ENCODE assay signal across 10 cellular contexts in the genomic region with DNA sequence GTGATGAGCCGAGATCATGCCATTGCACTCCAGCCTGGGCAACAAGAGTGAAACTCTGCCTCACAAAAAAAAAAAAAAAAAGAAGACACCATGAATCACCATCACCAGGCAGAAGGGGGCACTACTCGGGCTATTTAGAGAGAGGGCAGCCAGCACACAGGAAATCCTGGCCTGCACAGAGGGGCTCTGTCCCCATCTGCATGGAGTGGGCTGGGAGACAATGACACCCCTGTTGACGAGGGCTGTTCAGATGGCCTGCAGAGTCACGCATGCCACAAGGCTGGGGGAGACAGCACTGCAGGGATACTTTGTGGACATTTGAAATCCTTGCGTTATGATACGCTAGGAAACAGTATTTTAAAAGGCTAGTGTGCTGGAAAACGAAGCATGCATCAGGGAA. TPM values are rescaled to one million over a fixed set of nuclear protein-coding genes. Genes with fewer than 3 reads are reported as not detected.
DNase-seq lines count a peak whose midpoint lies in the region; ATAC-seq, FAIRE-seq and TF ChIP-seq lines count a peak whose summit lies in the region.
"Had no signal": no experiment of that assay in that cellular context is flagged by ENCODE, and none has a peak within 500 bp of the region (broad histone marks: within the 10 kb centered on the region; RNA-seq: fewer than 3 reads in every experiment).

No MANE protein-coding gene starts in this region.

- in situ Hi-C loops in ACHN (cut with HindIII; ENCODE audit: low pct_ligation_motif_present, low pct_unique_long_range_greater_than_20kb, low sequenced_read_pairs) (no loop called here), K562 (cut with MboI) (no loop called here)

- no peak overlapping the region for H3K4me3 ChIP-seq in K562

- no peaks in the 10 kb centered on the region for H3K36me3 ChIP-seq in K562 (ENCODE audit: control insufficient read depth, insufficient read depth, low read length)

- H3K9me1 ChIP-seq in K562 (ENCODE audit: control insufficient read depth, insufficient read depth, low read length), result no peaks in the 10 kb centered on the region

- 0 out of 2 replicates have a peak, but pooled peaks cover 5% of the 10 kb centered on the region for H4K20me1 ChIP-seq in K562 (replicated peaks; ENCODE audit: control insufficient read depth, insufficient read depth, low read length)

- FAIRE-seq in K562 (lab: Jason Lieb, UNC), result no peak

- TF ChIP-seq RAD21 in K562 (CRISPR knock-in tag; conservative IDR thresholded peaks at IDR 0.05 in 1 of 2, IDR thresholded peaks at IDR 0.05 in 1 of 2), result peak in 1 of 2 experiments; percentile 36; a peak in 1 of 4 replicates

- peak; percentile 33 to 47 (median 33); a peak in 4 of 6 replicates for TF ChIP-seq CTCF in K562 (IDR thresholded peaks at IDR 0.05 in 2 of 3, conservative IDR thresholded peaks at IDR 0.05 in 1 of 3; ENCODE audit: insufficient read depth in 2 of 3, low read depth in 1 of 3, low read length in 3 of 3)

- H3K27ac ChIP-seq in K562 (ENCODE audit: extremely low read depth, low read depth, low read length), result no peak overlapping the region

- H3K9me3 ChIP-seq in K562 (replicated peaks; ENCODE audit: control insufficient read depth, insufficient read depth, low read depth, low read length), result no peaks in the 10 kb centered on the region

- intact Hi-C loops in K562 (cut with micrococcal nuclease), result loop anchor here (5.0 kb wide), 1 partner anchor 90 kb away; no protein-coding TSS in a partner anchor

- 24% methylated on average over 6 of the region's 7 CpGs for WGBS in K562 (ENCODE audit: insufficient coverage, low coverage, missing lambda C conversion rate)

- no peak for TF ChIP-seq EP300 in K562 (IDR thresholded peaks at IDR 0.05; ENCODE audit: low read length)

- no peak overlapping the region for H3K9ac ChIP-seq in K562 (ENCODE audit: insufficient read depth in 1 of 2, low read depth in 2 of 2, low read length in 2 of 2)

- CTCF ChIA-PET in K562 (lab: Yijun Ruan, JAX; ENCODE audit: low intra/inter-chr PET ratio), result interaction anchor here (0.6 kb wide), 2 partner anchors 89 to 207 kb away, joined by 3 to 4 read pairs; no protein-coding TSS in a partner anchor

- POLR2A ChIA-PET in K562 (lab: Yijun Ruan, JAX), result no interaction called here

- peaks cover 15 to 52% of the 10 kb centered on the region in 2 experiments for H3K27me3 ChIP-seq in K562 (ENCODE audit: control insufficient read depth in 2 of 2, insufficient read depth in 2 of 2, low read length in 2 of 2)

- no TSS peak for BruUV-seq in K562 (replicated peaks; lab: Mats Ljungman, UMichigan)

- peaks cover 0 to 3% of the 10 kb centered on the region in 2 experiments; a peak in 1 of 5 replicates for H3K4me1 ChIP-seq in K562 (replicated peaks in 1 of 2; ENCODE audit: control insufficient read depth in 2 of 2, insufficient read depth in 2 of 2, low read length in 2 of 2)

- peak; percentile 81 for ATAC-seq in K562
- ATAC-seq in GM18520 (IDR thresholded peaks at IDR 0.05; ENCODE audit: unreplicated experiment), result no peak
- ATAC-seq: CD8-positive, alpha-beta T cell had no signal

- H3K4me2 ChIP-seq in K562 (ENCODE audit: insufficient read depth, low read length), result no peak overlapping the region

- DNase-seq in ACHN (peak; percentile 51), HT1080 (ENCODE audit: low read depth) (peak; percentile 54), K562 (ENCODE audit: extremely low read depth in 1 of 4, low spot score in 3 of 4) (peak in 1 of 4 experiments; percentile 24), midbrain (lab: John Stamatoyannopoulos, UW) (peak; percentile 85), NCI-H2171 treated with DMSO at 0.1 percent for 48 hours (lab: John Stamatoyannopoulos, UW) (no peak), NOMO-1 treated with dmso at 0.1 percent for 144 hours (lab: John Stamatoyannopoulos, UW; ENCODE audit: unreplicated experiment) (no peak)
- no peak for DNase-seq in stimulated activated CD4-positive, alpha-beta T cell treated with anti-CD3 and anti-CD28 coated beads, Interleukin-15, amount 100 ng/mL, for 24 hours
- DNase-seq: activated naive CD4-positive, alpha-beta T cell treated with anti-CD3 and anti-CD28 coated beads, Interleukin-2, amount 50 U/mL, for 16 hours; CD8-positive, alpha-beta T cell had no signal

- no peak for TF ChIP-seq POLR2A in K562 (conservative IDR thresholded peaks at IDR 0.05)

- no peak overlapping the region for H2AFZ ChIP-seq in K562 (ENCODE audit: low read depth, low read length)

- no peaks in the 10 kb centered on the region for H3K79me2 ChIP-seq in K562 (ENCODE audit: control insufficient read depth, insufficient read depth, low read length)

TF ChIP-seq in K562, 482 proteins besides CTCF, POLR2A, EP300 and RAD21:
- peak; percentile 90 for TF ChIP-seq ZNF384 (IDR thresholded peaks at IDR 0.05; ENCODE audit: low read depth, low read length)
- TF ChIP-seq, protein P1, sequence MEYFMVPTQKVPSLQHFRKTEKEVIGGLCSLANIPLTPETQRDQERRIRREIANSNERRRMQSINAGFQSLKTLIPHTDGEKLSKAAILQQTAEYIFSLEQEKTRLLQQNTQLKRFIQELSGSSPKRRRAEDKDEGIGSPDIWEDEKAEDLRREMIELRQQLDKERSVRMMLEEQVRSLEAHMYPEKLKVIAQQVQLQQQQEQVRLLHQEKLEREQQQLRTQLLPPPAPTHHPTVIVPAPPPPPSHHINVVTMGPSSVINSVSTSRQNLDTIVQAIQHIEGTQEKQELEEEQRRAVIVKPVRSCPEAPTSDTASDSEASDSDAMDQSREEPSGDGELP (CRISPR knock-in tag; IDR thresholded peaks at IDR 0.05; ENCODE audit: borderline replicate concordance), result no peak
- TF ChIP-seq KDM1A (IDR thresholded peaks at IDR 0.05), result no peak
- no peak for TF ChIP-seq GATAD2B (IDR thresholded peaks at IDR 0.05; ENCODE audit: borderline replicate concordance)

RNA-seq across cellular contexts. Expression of a gene that starts 48.3 kb away (rescaled TPM):
- total RNA-seq in HT1080 (2014; rRNA removed; shearing (Covaris generic)), result 8.9 and 9.9 TPM in 2 replicates
- 19.1 and 19.5 TPM in 2 replicates for polyA plus RNA-seq in HT1080 (2015; cell fraction: cytosol; rRNA removed)
- 73.3 and 80.4 TPM in 2 replicates for polyA plus RNA-seq in HT1080 (2015; cell fraction: nucleus; rRNA removed)
- total RNA-seq in K562 (2011; cell fraction: chromatin; rRNA removed; ENCODE audit: low replicate concordance), result 3.9 and 5.6 TPM in 2 replicates
- total RNA-seq in K562 (2011; cell fraction: nucleolus; rRNA removed), result 3.2 and 5.3 TPM in 2 replicates
- 2.2 and 2.3 TPM in 2 replicates for total RNA-seq in K562 (2011; cell fraction: nucleoplasm; rRNA removed)
- total RNA-seq in K562 (2014; rRNA removed), result 0.33 and 1.5 TPM in 2 replicates
- total RNA-seq in K562 (2014; rRNA removed; fragmentation: Illumina TruSeq; extraction: Trizol), result 0.64 and 0.65 TPM in 2 replicates
- total RNA-seq in K562 (2015; rRNA removed; fragmentation: Illumina TruSeq; extraction: Trizol), result 0.62 and 0.94 TPM in 2 replicates
- total RNA-seq in K562 (2021), result 1.0 and 2.5 TPM in 2 replicates
- 1.7 and 2.0 TPM in 2 replicates for polyA plus RNA-seq in K562 (2011; rRNA removed)
- polyA plus RNA-seq in K562 (2011; cell fraction: cytosol; rRNA removed), result 1.6 and 1.8 TPM in 2 replicates
- 4.7 and 9.4 TPM in 2 replicates for polyA plus RNA-seq in K562 (2011; cell fraction: nucleus; rRNA removed)
- 0.42 and 2.3 TPM in 2 replicates for polyA plus RNA-seq in K562 (2012)
- 1.5 and 1.7 TPM in 2 replicates for polyA plus RNA-seq in K562 (2014; fragmentation: Illumina TruSeq; extraction: Trizol)
- polyA plus RNA-seq in K562 (2014; fragmentation: Nextera tagmentation; extraction: Ambion mirVana), result under 1 TPM in 1 of 2 experiments, not detected in 1; 0.20 TPM
- polyA plus RNA-seq in K562 (2014; rRNA removed), result 2.5 and 4.1 TPM in 2 replicates
- polyA minus RNA-seq in K562 (2011; rRNA and poly(A)+ RNA removed), result 0.75 and 1.4 TPM in 2 replicates
- polyA minus RNA-seq in K562 (2011; cell fraction: cytosol; rRNA and poly(A)+ RNA removed), result 1.5 and 2.1 TPM in 2 replicates
- 1.6 and 1.7 TPM in 2 replicates for polyA minus RNA-seq in K562 (2011; cell fraction: nucleus; rRNA and poly(A)+ RNA removed)

RNA-seq across cellular contexts. Expression of a gene that starts 57.1 kb away (rescaled TPM):
- 129 and 133 TPM in 2 replicates for total RNA-seq in HT1080 (2014; rRNA removed; shearing (Covaris generic))
- polyA plus RNA-seq in HT1080 (2015; cell fraction: cytosol; rRNA removed), result 77.9 and 97.4 TPM in 2 replicates
- polyA plus RNA-seq in HT1080 (2015; cell fraction: nucleus; rRNA removed), result 52.3 and 66.8 TPM in 2 replicates
- total RNA-seq in K562 (2011; cell fraction: chromatin; rRNA removed; ENCODE audit: low replicate concordance), result 21.2 and 27.1 TPM in 2 replicates
- 25.8 and 32.0 TPM in 2 replicates for total RNA-seq in K562 (2011; cell fraction: nucleolus; rRNA removed)
- 25.9 and 39.0 TPM in 2 replicates for total RNA-seq in K562 (2011; cell fraction: nucleoplasm; rRNA removed)
- total RNA-seq in K562 (2014; rRNA removed), result 59.1 and 83.0 TPM in 2 replicates
- total RNA-seq in K562 (2014; rRNA removed; fragmentation: Illumina TruSeq; extraction: Trizol), result 109 and 125 TPM in 2 replicates
- 98.8 and 100.0 TPM in 2 replicates for total RNA-seq in K562 (2015; rRNA removed; fragmentation: Illumina TruSeq; extraction: Trizol)
- 91.4 and 96.4 TPM in 2 replicates for total RNA-seq in K562 (2021)
- polyA plus RNA-seq in K562 (2011; rRNA removed), result 63.6 and 79.0 TPM in 2 replicates
- polyA plus RNA-seq in K562 (2011; cell fraction: cytosol; rRNA removed), result 45.9 and 48.1 TPM in 2 replicates
- polyA plus RNA-seq in K562 (2011; cell fraction: nucleus; rRNA removed), result 25.2 and 27.4 TPM in 2 replicates
- polyA plus RNA-seq in K562 (2012), result 77.9 and 112 TPM in 2 replicates
- 92.9 and 114 TPM in 2 replicates for polyA plus RNA-seq in K562 (2014; fragmentation: Illumina TruSeq; extraction: Trizol)
- polyA plus RNA-seq in K562 (2014; fragmentation: Nextera tagmentation; extraction: Ambion mirVana), result 100 to 1,000 TPM; 233 to 298 TPM
- polyA plus RNA-seq in K562 (2014; rRNA removed), result 105 and 127 TPM in 2 replicates
- 31.4 and 34.5 TPM in 2 replicates for polyA minus RNA-seq in K562 (2011; rRNA and poly(A)+ RNA removed)
- 10.7 and 18.7 TPM in 2 replicates for polyA minus RNA-seq in K562 (2011; cell fraction: cytosol; rRNA and poly(A)+ RNA removed)
- 17.2 and 32.8 TPM in 2 replicates for polyA minus RNA-seq in K562 (2011; cell fraction: nucleus; rRNA and poly(A)+ RNA removed)

Comparison
In these comparisons a context has a peak if more than half of its experiments do, and no peak if none do; other contexts are left out.
1. DNase-seq: peak in ACHN (single experiment), HT1080 (single experiment) and midbrain (single experiment); none in NCI-H2171 treated with DMSO at 0.1 percent for 48 hours (single experiment), NOMO-1 treated with dmso at 0.1 percent for 144 hours (single experiment) and stimulated activated CD4-positive, alpha-beta T cell treated with anti-CD3 and anti-CD28 coated beads, Interleukin-15, amount 100 ng/mL, for 24 hours (single experiment).